ENCODE assay signal across 23 cellular contexts in genomic region chr7:124652237-124652636, GRCh38.
A peak's percentile ranks its signal among the peaks of the same experiment; 100 is the strongest.
DNase-seq lines count a peak whose midpoint lies in the region; ATAC-seq and TF ChIP-seq lines count a peak whose summit lies in the region.
"Had no signal": no experiment of that assay in that cellular context is flagged by ENCODE, and none has a peak within 500 bp of the region (broad histone marks: within the 10 kb centered on the region; RNA-seq: fewer than 3 reads in every experiment).

No MANE protein-coding gene starts in this region.

- no peak overlapping the region for H3K23ac ChIP-seq in IMR-90 (ENCODE audit: low read depth, low read length)

- TF ChIP-seq EP300 in upper lobe of left lung (IDR thresholded peaks at IDR 0.05): no peak

- H2BK20ac ChIP-seq in IMR-90 (ENCODE audit: low read depth, low read length): no peak overlapping the region

- H3K79me2 ChIP-seq in mammary epithelial cell (ENCODE audit: insufficient read depth, low read length): no peaks in the 10 kb centered on the region

- H3K9me3 ChIP-seq in IMR-90 (ENCODE audit: control insufficient read depth, insufficient read depth, low read length) (no peaks in the 10 kb centered on the region), mammary epithelial cell (replicated peaks; ENCODE audit: insufficient read depth, low read length) (no peaks in the 10 kb centered on the region), adrenal gland (replicated peaks in 1 of 3) (no peaks in the 10 kb centered on the region), upper lobe of left lung (no peaks in the 10 kb centered on the region)
- H3K9me3 ChIP-seq: mucosa of descending colon, ovary, spleen, vagina had no signal

- dilution Hi-C loops in IMR-90 (cut with HindIII; ENCODE audit: low sequenced_read_pairs, unreplicated experiment) (no loop called here), mammary epithelial cell (cut with HindIII; ENCODE audit: low sequenced_read_pairs) (no loop called here)

- no peak overlapping the region for H2AK9ac ChIP-seq in IMR-90 (replicated peaks; ENCODE audit: low read depth, low read length, poor library complexity)

- no peaks in the 10 kb centered on the region for H3K79me1 ChIP-seq in IMR-90 (ENCODE audit: low read depth in 1 of 2, low read length in 2 of 2)

- ATAC-seq in IMR-90 (ENCODE audit: low read depth) (peak; percentile 93), HG02885 (IDR thresholded peaks at IDR 0.05; ENCODE audit: poor library complexity, unreplicated experiment) (no peak), upper lobe of left lung (ENCODE audit: low FRiP score in 2 of 2) (no peak)
- ATAC-seq: mucosa of descending colon; Right ventricle myocardium inferior; stimulated activated memory B cell treated with anti-CD40 and anti-IgM and Interleukin-4, amounts not matched to agents 10 μg/mL and 1 μg/mL and 100 μg/mL, for 72 hours had no signal

- H3K9ac ChIP-seq in IMR-90 (ENCODE audit: low read depth, low read length) (no peak overlapping the region), mammary epithelial cell (ENCODE audit: insufficient read depth, low read length) (no peak overlapping the region)

- H3K9me1 ChIP-seq in IMR-90 (ENCODE audit: insufficient read depth, low read length): no peaks in the 10 kb centered on the region

- DNase-seq in AG10803 (ENCODE audit: low read depth) (peak; percentile 3), IMR-90 (peak; percentile 83), mammary epithelial cell (peak; percentile 16), iris pigment epithelial cell (ENCODE audit: low read depth) (peak; percentile 48), adrenal gland (no peak), upper lobe of left lung (no peak), NCI-H2171 treated with DMSO at 0.1 percent for 48 hours (lab: John Stamatoyannopoulos, UW) (no peak)
- DNase-seq: ACHN; activated CD4-positive, alpha-beta T cell treated with anti-CD3 and anti-CD28 coated beads, Interleukin-2, amount 10 ng/mL, durations not matched to agents 24 days and 14 days; activated naive CD4-positive, alpha-beta T cell; activated T-cell treated with anti-CD3 and anti-CD28 coated beads, Interleukin-2, amount 50 U/mL, for 48 hours; GOT3; hippocampal formation; mucosa of descending colon; NCI-H1694 treated with DMSO at 0.1 percent for 48 hours; ovary; spleen; stimulated activated CD4-positive, alpha-beta T cell treated with anti-CD3 and anti-CD28 coated beads, Interleukin-2, amount 100 ng/mL, for 48 hours; WERI-Rb-1 had no signal

- no CpG with 5 or more reads among the region's 1 CpG for WGBS in IMR-90 (ENCODE audit: extremely low coverage in 2 of 2, insufficient read length in 1 of 2), 2 experiments
- WGBS in mammary epithelial cell (ENCODE audit: low coverage, missing lambda C conversion rate): 83% methylated on average over 1 of the region's 1 CpG
- WGBS in adrenal gland, 4 donors: 61 to 74% (median 67%) methylated on average over 1 of the region's 1 CpG
- 81 to 84% methylated on average over 1 of the region's 1 CpG for WGBS in upper lobe of left lung, 2 donors

- no TSS peak for BruUV-seq in IMR-90 (replicated peaks; lab: Mats Ljungman, UMichigan)
- BruUV-seq in mammary epithelial cell (replicated peaks; lab: Mats Ljungman, UMichigan): no TSS peak

- H3K18ac ChIP-seq in IMR-90 (ENCODE audit: low read depth, low read length): peak overlapping the region; percentile 20; the same call in 1 of the 2 replicates

- H4K5ac ChIP-seq in IMR-90 (ENCODE audit: low read depth, low read length): no peak overlapping the region

- no peaks in the 10 kb centered on the region for H4K20me1 ChIP-seq in IMR-90 (ENCODE audit: insufficient read depth, low read length)
- no peaks in the 10 kb centered on the region for H4K20me1 ChIP-seq in mammary epithelial cell (ENCODE audit: insufficient read depth, low read length)

- H3K27ac ChIP-seq in IMR-90 (ENCODE audit: insufficient read depth, low read length): no peak overlapping the region
- no peak overlapping the region for H3K27ac ChIP-seq in mammary epithelial cell (ENCODE audit: insufficient read depth, low read depth, low read length)
- H3K27ac ChIP-seq in adrenal gland: no peak overlapping the region
- H3K27ac ChIP-seq in upper lobe of left lung: no peak overlapping the region
- H3K27ac ChIP-seq: ovary, spleen, vagina, WERI-Rb-1 had no signal

- H2AFZ ChIP-seq in IMR-90 (replicated peaks; ENCODE audit: low read length, poor library complexity) (no peak overlapping the region), mammary epithelial cell (ENCODE audit: low read depth, low read length) (no peak overlapping the region)

- H3K36me3 ChIP-seq in IMR-90 (ENCODE audit: control insufficient read depth, insufficient read depth, low read length) (no peaks in the 10 kb centered on the region), mammary epithelial cell (ENCODE audit: insufficient read depth, low read length) (no peaks in the 10 kb centered on the region), adrenal gland (replicated peaks in 1 of 2) (no peaks in the 10 kb centered on the region), upper lobe of left lung (no peaks in the 10 kb centered on the region)
- H3K36me3 ChIP-seq: ovary, spleen, vagina, WERI-Rb-1 had no signal

- H3K4me3 ChIP-seq in AG10803 (ENCODE audit: low read length) (no peak overlapping the region), IMR-90 (ENCODE audit: insufficient read depth, low read depth, low read length) (no peak overlapping the region), mammary epithelial cell (replicated peaks in 1 of 3; ENCODE audit: insufficient read depth in 1 of 3, low read depth in 2 of 3, low read length in 3 of 3) (no peak overlapping the region), adrenal gland (no peak overlapping the region), upper lobe of left lung (no peak overlapping the region)
- H3K4me3 ChIP-seq: mucosa of descending colon, ovary, spleen, vagina had no signal

- no peak overlapping the region for H2BK15ac ChIP-seq in IMR-90 (ENCODE audit: low read depth, low read length)

- H4K8ac ChIP-seq in IMR-90 (ENCODE audit: low read depth in 2 of 2, low read length in 2 of 2): no peak overlapping the region

- no peak overlapping the region for H3K14ac ChIP-seq in IMR-90 (replicated peaks; ENCODE audit: low read depth, low read length)

- no peak overlapping the region for H2BK120ac ChIP-seq in IMR-90 (ENCODE audit: low read depth, low read length)

- no peak overlapping the region for H2BK5ac ChIP-seq in IMR-90 (ENCODE audit: low read depth, low read length, poor library complexity, severe bottlenecking)

- no peaks in the 10 kb centered on the region for H3K27me3 ChIP-seq in IMR-90 (ENCODE audit: control insufficient read depth, insufficient read depth, low read length)
- H3K27me3 ChIP-seq in mammary epithelial cell (ENCODE audit: insufficient read depth, low read length): peaks cover 2% of the 10 kb centered on the region
- no peaks in the 10 kb centered on the region for H3K27me3 ChIP-seq in adrenal gland
- no peaks in the 10 kb centered on the region for H3K27me3 ChIP-seq in upper lobe of left lung
- H3K27me3 ChIP-seq: ovary, spleen, vagina had no signal

- no peak overlapping the region for H3K4ac ChIP-seq in IMR-90 (ENCODE audit: low read depth, low read length)

- in situ Hi-C loops in IMR-90 (cut with MboI; ENCODE audit: low sequenced_read_pairs): no loop called here
- in situ Hi-C loops in mammary epithelial cell (cut with MboI; ENCODE audit: low sequenced_read_pairs in 2 of 2): no loop called here

- POLR2A ChIA-PET in IMR-90 (lab: Charles Lee; ENCODE audit: unreplicated experiment): no interaction called here

- TF ChIP-seq POLR2A in IMR-90 (IDR thresholded peaks at IDR 0.05; ENCODE audit: low read depth, low read length) (no peak), adrenal gland (IDR thresholded peaks at IDR 0.05) (no peak), upper lobe of left lung (IDR thresholded peaks at IDR 0.05) (no peak)

- H3K4me1 ChIP-seq in IMR-90 (ENCODE audit: control insufficient read depth, insufficient read depth, low read length) (peaks cover 2% of the 10 kb centered on the region), mammary epithelial cell (ENCODE audit: insufficient read depth, low read length) (no peaks in the 10 kb centered on the region), adrenal gland (replicated peaks in 1 of 2) (no peaks in the 10 kb centered on the region), upper lobe of left lung (no peaks in the 10 kb centered on the region)
- H3K4me1 ChIP-seq: spleen, vagina had no signal

- no peak for TF ChIP-seq RAD21 in IMR-90 (IDR thresholded peaks at IDR 0.05; ENCODE audit: low read length)

- CTCF ChIA-PET in IMR-90 (lab: Yijun Ruan, JAX): interaction anchor here (0.5 kb wide), 1 partner anchor 154 kb away, joined by 9 read pairs; no protein-coding TSS in a partner anchor
- CTCF ChIA-PET in mammary epithelial cell (lab: Charles Lee; ENCODE audit: low non-redundant PET): no interaction called here

- no peak overlapping the region for H2AK5ac ChIP-seq in IMR-90 (ENCODE audit: low read depth, low read length)

- H3K4me2 ChIP-seq in IMR-90 (ENCODE audit: low read depth, low read length): no peak overlapping the region
- H3K4me2 ChIP-seq in mammary epithelial cell (ENCODE audit: insufficient read depth, low read depth, low read length): no peak overlapping the region

- no peak overlapping the region for H3K56ac ChIP-seq in IMR-90 (ENCODE audit: extremely low read depth, insufficient read depth, low read length)

- TF ChIP-seq CTCF in AG10803 (conservative IDR thresholded peaks at IDR 0.05; ENCODE audit: low read length): no peak
- TF ChIP-seq CTCF in IMR-90 (conservative IDR thresholded peaks at IDR 0.05; ENCODE audit: low read depth, low read length): no peak
- TF ChIP-seq CTCF in mammary epithelial cell (conservative IDR thresholded peaks at IDR 0.05 in 1 of 2, IDR thresholded peaks at IDR 0.05 in 1 of 2; ENCODE audit: extremely low read depth in 1 of 2, insufficient read depth in 1 of 2, low read depth in 1 of 2, low read length in 2 of 2): no peak
- TF ChIP-seq CTCF in adrenal gland (IDR thresholded peaks at IDR 0.05): no peak
- no peak for TF ChIP-seq CTCF in upper lobe of left lung (IDR thresholded peaks at IDR 0.05)

- no peak overlapping the region for H4K91ac ChIP-seq in IMR-90 (ENCODE audit: insufficient read depth, low read depth, low read length)

- intact Hi-C loops in IMR-90 (cut with micrococcal nuclease) (no loop called here), mammary epithelial cell (cut with micrococcal nuclease) (no loop called here), adrenal gland (cut with DNase I) (no loop called here)

TF ChIP-seq in IMR-90, 13 proteins besides CTCF, POLR2A, EP300 and RAD21:
- TF ChIP-seq MXI1 (IDR thresholded peaks at IDR 0.05; ENCODE audit: borderline replicate concordance, low read depth, low read length) (no peak), RFX5 (IDR thresholded peaks at IDR 0.05; ENCODE audit: low read depth, low read length) (no peak), MAZ (IDR thresholded peaks at IDR 0.05; ENCODE audit: borderline replicate concordance, low read depth, low read length) (no peak), FOS (IDR thresholded peaks at IDR 0.05; ENCODE audit: low read depth, low read length) (peak; percentile 34; the same call in 1 of the 2 replicates)

Comparison
In these comparisons a context has a peak if more than half of its experiments do, and no peak if none do; other contexts are left out.
1. DNase-seq: peak in AG10803 (single experiment), IMR-90 (single experiment), mammary epithelial cell (single experiment) and iris pigment epithelial cell (single experiment); none in adrenal gland (0 of 7), upper lobe of left lung (0 of 2) and NCI-H2171 treated with DMSO at 0.1 percent for 48 hours (single experiment).